Comparison of ENCODE assay signal across 8 cellular contexts in genomic region chr1:16055613-16056520, GRCh38. TPM values are rescaled to one million over a fixed set of nuclear protein-coding genes. Genes with fewer than 3 reads are reported as not detected.
DNase-seq lines count a peak whose midpoint lies in the region; ATAC-seq and TF ChIP-seq lines count a peak whose summit lies in the region.

No MANE protein-coding gene starts in this region.

- no peak overlapping the region for H3K27ac ChIP-seq in A673 (ENCODE audit: low read depth, low read length, poor library complexity, severe bottlenecking)
- no peak overlapping the region for H3K27ac ChIP-seq in KMS-11
- H3K27ac ChIP-seq in fibroblast of lung (ENCODE audit: insufficient read depth, low read length): no peak overlapping the region
- H3K27ac ChIP-seq in neural cell (ENCODE audit: low read length): no peak overlapping the region

- no peaks in the 10 kb centered on the region for H3F3A ChIP-seq in neural cell (ENCODE audit: insufficient read depth, low read length, poor library complexity, severe bottlenecking)

- TF ChIP-seq EP300 in neural cell (conservative IDR thresholded peaks at IDR 0.05; ENCODE audit: poor library complexity, severe bottlenecking): no peak

- H3K9me2 ChIP-seq in neural cell (ENCODE audit: insufficient read depth, low read length): no peaks in the 10 kb centered on the region

- DNase-seq in A673 (ENCODE audit: low spot score): peak; percentile 92
- DNase-seq in activated T-cell treated with anti-CD3 and anti-CD28 coated beads, Interleukin-2, amount 50 U/mL, for 24 hours: peak; percentile 90
- DNase-seq in fibroblast of lung (ENCODE audit: low read depth in 2 of 2): peak; percentile 62 to 76
- peak; percentile 76 for DNase-seq in stimulated activated naive CD8-positive, alpha-beta T cell treated with anti-CD3 and anti-CD28 coated beads, Interleukin-15, Interleukin-2, amounts not matched to agents 100 U/mL and 50 U/mL, for 24 hours

- H4K20me1 ChIP-seq in KMS-11 (ENCODE audit: insufficient read depth) (no peaks in the 10 kb centered on the region), fibroblast of lung (ENCODE audit: control insufficient read depth, extremely low read depth, insufficient read depth, low read length) (no peaks in the 10 kb centered on the region), neural cell (ENCODE audit: insufficient read depth) (no peaks in the 10 kb centered on the region)

- H3K4me3 ChIP-seq in A673 (ENCODE audit: low read depth, low read length, poor library complexity, severe bottlenecking) (no peak overlapping the region), KMS-11 (IDR thresholded peaks at IDR 0.05; ENCODE audit: insufficient read depth, low read depth, low read length) (no peak overlapping the region), fibroblast of lung (replicated peaks in 1 of 4; ENCODE audit: control extremely low read depth in 1 of 4, insufficient read depth in 1 of 4, low read depth in 3 of 4, low read length in 4 of 4) (no peak overlapping the region), neural cell (ENCODE audit: low read length) (no peak overlapping the region)

- H3K27ac Mint-ChIP-seq in activated T-cell treated with anti-CD3 and anti-CD28 coated beads, Interleukin-2, amount 50 U/mL, for 24 hours: no peak overlapping the region

- BruUV-seq in A673 (replicated peaks; lab: Mats Ljungman, UMichigan): no TSS peak

- H3K27me3 Mint-ChIP-seq in activated T-cell treated with anti-CD3 and anti-CD28 coated beads, Interleukin-2, amount 50 U/mL, for 24 hours: peaks cover 4% of the 10 kb centered on the region

- H2AFZ ChIP-seq in KMS-11 (ENCODE audit: low read depth): no peak overlapping the region
- H2AFZ ChIP-seq in fibroblast of lung (ENCODE audit: low read length): no peak overlapping the region
- no peak overlapping the region for H2AFZ ChIP-seq in neural cell (ENCODE audit: low read depth, low read length)

- H3K4me1 ChIP-seq in A673 (ENCODE audit: insufficient read depth, low read length, poor library complexity, severe bottlenecking): no peaks in the 10 kb centered on the region
- H3K4me1 ChIP-seq in KMS-11 (ENCODE audit: low read depth, poor library complexity, severe bottlenecking): no peaks in the 10 kb centered on the region
- H3K4me1 ChIP-seq in fibroblast of lung (ENCODE audit: control insufficient read depth, extremely low read depth, insufficient read depth, low read length): no peaks in the 10 kb centered on the region

- H3K9ac ChIP-seq in KMS-11: no peak overlapping the region
- H3K9ac ChIP-seq in fibroblast of lung (ENCODE audit: insufficient read depth, low read length): no peak overlapping the region
- no peak overlapping the region for H3K9ac ChIP-seq in neural cell (ENCODE audit: low read length)

- H3K27me3 ChIP-seq in A673 (replicated peaks; ENCODE audit: insufficient read depth, low read depth, low read length, poor library complexity) (no peaks in the 10 kb centered on the region), KMS-11 (ENCODE audit: insufficient read depth, low read depth) (no peaks in the 10 kb centered on the region), fibroblast of lung (ENCODE audit: control insufficient read depth, insufficient read depth, low read length) (no peaks in the 10 kb centered on the region), neural cell (ENCODE audit: insufficient read depth, low read depth, low read length) (no peaks in the 10 kb centered on the region)

- H3K79me2 ChIP-seq in KMS-11 (ENCODE audit: insufficient read depth, low read depth) (no peaks in the 10 kb centered on the region), fibroblast of lung (ENCODE audit: control insufficient read depth, insufficient read depth, low read length) (no peaks in the 10 kb centered on the region), neural cell (replicated peaks; ENCODE audit: insufficient read depth, low read length) (no peaks in the 10 kb centered on the region)

- POLR2A ChIA-PET in A673 (lab: Charles Lee; ENCODE audit: low non-redundant PET): no interaction called here

- CTCF ChIA-PET in A673 (lab: Charles Lee): interaction anchor here (0.6 kb wide), 1 partner anchor 240 kb away, joined by 5 read pairs; no protein-coding TSS in a partner anchor

- H3K4me3 Mint-ChIP-seq in activated T-cell treated with anti-CD3 and anti-CD28 coated beads, Interleukin-2, amount 50 U/mL, for 24 hours: no peak overlapping the region

- H3K36me3 ChIP-seq in A673 (ENCODE audit: insufficient read depth, low read length, poor library complexity, severe bottlenecking) (no peaks in the 10 kb centered on the region), KMS-11 (ENCODE audit: insufficient read depth) (no peaks in the 10 kb centered on the region), fibroblast of lung (ENCODE audit: control insufficient read depth, insufficient read depth, low read length) (no peaks in the 10 kb centered on the region), neural cell (ENCODE audit: insufficient read depth, low read length) (no peaks in the 10 kb centered on the region)

- peak; percentile 93 for TF ChIP-seq RAD21 in neural cell (conservative IDR thresholded peaks at IDR 0.05)

- H3K36me3 Mint-ChIP-seq in activated T-cell treated with anti-CD3 and anti-CD28 coated beads, Interleukin-2, amount 50 U/mL, for 24 hours (ENCODE audit: low read depth): no peaks in the 10 kb centered on the region

- intact Hi-C loops in A673 (cut with micrococcal nuclease; ENCODE audit: unreplicated experiment): loop anchor here (1.0 to 5.0 kb wide), 2 partner anchors 47 to 254 kb away; no protein-coding TSS in a partner anchor

- ATAC-seq in GM18868 (IDR thresholded peaks at IDR 0.05; ENCODE audit: unreplicated experiment): peak; percentile 51
- ATAC-seq in stimulated activated naive CD8-positive, alpha-beta T cell treated with anti-CD3 and anti-CD28 coated beads, Interleukin-15, Interleukin-2, amounts not matched to agents 100 U/mL and 50 U/mL, for 24 hours: peak; percentile 79

- H3K9me3 ChIP-seq in A673 (ENCODE audit: low read depth, low read length, poor library complexity, severe bottlenecking) (no peaks in the 10 kb centered on the region), fibroblast of lung (ENCODE audit: control insufficient read depth, insufficient read depth, low read depth, low read length) (no peaks in the 10 kb centered on the region), neural cell (ENCODE audit: low read length) (no peaks in the 10 kb centered on the region)

- peaks cover 6% of the 10 kb centered on the region for H3K4me1 Mint-ChIP-seq in activated T-cell treated with anti-CD3 and anti-CD28 coated beads, Interleukin-2, amount 50 U/mL, for 24 hours (ENCODE audit: low read depth)

- peak; percentile 96 for TF ChIP-seq CTCF in A673 (conservative IDR thresholded peaks at IDR 0.05; ENCODE audit: low read depth, low read length)
- peak; percentile 91 for TF ChIP-seq CTCF in KMS-11 (conservative IDR thresholded peaks at IDR 0.05; ENCODE audit: low read depth, low read length)
- TF ChIP-seq CTCF in fibroblast of lung (conservative IDR thresholded peaks at IDR 0.05 in 1 of 2, IDR thresholded peaks at IDR 0.05 in 1 of 2; ENCODE audit: low read depth in 1 of 2, low read length in 2 of 2): peak; percentile 87 to 98
- TF ChIP-seq CTCF in neural cell (IDR thresholded peaks at IDR 0.05; ENCODE audit: poor library complexity, severe bottlenecking): peak; percentile 96

- H3K9me3 Mint-ChIP-seq in activated T-cell treated with anti-CD3 and anti-CD28 coated beads, Interleukin-2, amount 50 U/mL, for 24 hours: no peaks in the 10 kb centered on the region

- no peak overlapping the region for H3K4me2 ChIP-seq in KMS-11
- no peak overlapping the region for H3K4me2 ChIP-seq in fibroblast of lung (ENCODE audit: extremely low read depth, insufficient read depth, low read length)
- H3K4me2 ChIP-seq in neural cell (ENCODE audit: low read length): no peak overlapping the region

TF ChIP-seq in PFSK-1, 5 proteins besides CTCF, POLR2A, EP300 and RAD21 (continues in another document):
- TF ChIP-seq FOXP2 (optimal IDR thresholded peaks at IDR 0.05; ENCODE audit: borderline replicate concordance, extremely low read depth, extremely low read length, insufficient read depth): peak; percentile 40

TF ChIP-seq in neural cell, 6 proteins besides CTCF, POLR2A, EP300 and RAD21 (continues in another document):
- TF ChIP-seq MXI1 (conservative IDR thresholded peaks at IDR 0.05; ENCODE audit: poor library complexity, severe bottlenecking): no peak

RNA-seq across cellular contexts. Expression of gene CLCNKB, which starts 12.3 kb away (rescaled TPM):
- 0.13 TPM in 1 of 2 replicates, not detected in the other for total RNA-seq in A673 (2021)
- polyA plus RNA-seq in PFSK-1 (2012; ENCODE audit: insufficient read length, low read depth): not detected
- under 0.01 and 0.33 TPM in 2 replicates for total RNA-seq in fibroblast of lung
- 0.07 and 0.09 TPM in 2 replicates for polyA plus RNA-seq in fibroblast of lung
- polyA plus RNA-seq in fibroblast of lung (2012): 0.05 TPM in 1 of 2 replicates, not detected in the other
- polyA minus RNA-seq in fibroblast of lung (ENCODE audit: low replicate concordance): not detected in 2 replicates
- polyA plus RNA-seq in neural cell: not detected in 2 replicates
- not detected in 2 replicates for polyA minus RNA-seq in neural cell

RNA-seq across cellular contexts. Expression of gene FAM131C, which starts 17.6 kb away (rescaled TPM):
- total RNA-seq in A673 (2021) (0.71 and 1.3 TPM in 2 replicates), fibroblast of lung (0.26 and 0.50 TPM in 2 replicates)
- 2.9 TPM for polyA plus RNA-seq in PFSK-1 (2012; ENCODE audit: insufficient read length, low read depth)
- polyA plus RNA-seq in fibroblast of lung (0.26 and 0.34 TPM in 2 replicates), neural cell (0.84 and 0.97 TPM in 2 replicates)
- 0.66 and 0.91 TPM in 2 replicates for polyA plus RNA-seq in fibroblast of lung (2012)
- polyA minus RNA-seq in fibroblast of lung (ENCODE audit: low replicate concordance) (2.0 and 2.6 TPM in 2 replicates), neural cell (0.73 and 1.3 TPM in 2 replicates)

RNA-seq across cellular contexts. Expression of gene CLCNKA, which starts 34.0 kb away (rescaled TPM):
- total RNA-seq in A673 (2021): 0.26 TPM in 1 of 2 replicates, not detected in the other
- 0.68 TPM for polyA plus RNA-seq in PFSK-1 (2012; ENCODE audit: insufficient read length, low read depth)
- under 0.01 TPM in 2 replicates for total RNA-seq in fibroblast of lung
- 0.05 TPM in 1 of 2 replicates, not detected in the other for polyA plus RNA-seq in fibroblast of lung
- not detected in 2 replicates for polyA plus RNA-seq in fibroblast of lung (2012)
- polyA minus RNA-seq in fibroblast of lung (ENCODE audit: low replicate concordance): not detected in 2 replicates
- polyA plus RNA-seq in neural cell: not detected in 2 replicates
- polyA minus RNA-seq in neural cell: not detected in 2 replicates

RNA-seq across cellular contexts. Expression of gene HSPB7, which starts 38.0 kb away (rescaled TPM):
- total RNA-seq in A673 (2021) (not detected in 2 replicates), fibroblast of lung (1.0 and 4.5 TPM in 2 replicates)
- 2.6 TPM for polyA plus RNA-seq in PFSK-1 (2012; ENCODE audit: insufficient read length, low read depth)
- polyA plus RNA-seq in fibroblast of lung (10.1 and 14.2 TPM in 2 replicates), neural cell (0.10 TPM in 1 of 2 replicates, not detected in the other)
- 16.4 and 25.3 TPM in 2 replicates for polyA plus RNA-seq in fibroblast of lung (2012)
- polyA minus RNA-seq in fibroblast of lung (ENCODE audit: low replicate concordance) (15.2 and 16.3 TPM in 2 replicates), neural cell (not detected in 2 replicates)

RNA-seq across cellular contexts. Expression of gene SRARP, which starts 51.8 kb away (rescaled TPM):
- not detected in 2 replicates for total RNA-seq in A673 (2021)
- polyA plus RNA-seq in PFSK-1 (2012; ENCODE audit: insufficient read length, low read depth): 0.18 TPM
- not detected in 2 replicates for total RNA-seq in fibroblast of lung
- polyA plus RNA-seq in fibroblast of lung: not detected in 2 replicates
- polyA plus RNA-seq in fibroblast of lung (2012): not detected in 2 replicates
- polyA minus RNA-seq in fibroblast of lung (ENCODE audit: low replicate concordance): not detected in 2 replicates
- not detected in 2 replicates for polyA plus RNA-seq in neural cell
- not detected in 2 replicates for polyA minus RNA-seq in neural cell
